8 cellular contexts compared by ENCODE assay signal in the genomic region with DNA sequence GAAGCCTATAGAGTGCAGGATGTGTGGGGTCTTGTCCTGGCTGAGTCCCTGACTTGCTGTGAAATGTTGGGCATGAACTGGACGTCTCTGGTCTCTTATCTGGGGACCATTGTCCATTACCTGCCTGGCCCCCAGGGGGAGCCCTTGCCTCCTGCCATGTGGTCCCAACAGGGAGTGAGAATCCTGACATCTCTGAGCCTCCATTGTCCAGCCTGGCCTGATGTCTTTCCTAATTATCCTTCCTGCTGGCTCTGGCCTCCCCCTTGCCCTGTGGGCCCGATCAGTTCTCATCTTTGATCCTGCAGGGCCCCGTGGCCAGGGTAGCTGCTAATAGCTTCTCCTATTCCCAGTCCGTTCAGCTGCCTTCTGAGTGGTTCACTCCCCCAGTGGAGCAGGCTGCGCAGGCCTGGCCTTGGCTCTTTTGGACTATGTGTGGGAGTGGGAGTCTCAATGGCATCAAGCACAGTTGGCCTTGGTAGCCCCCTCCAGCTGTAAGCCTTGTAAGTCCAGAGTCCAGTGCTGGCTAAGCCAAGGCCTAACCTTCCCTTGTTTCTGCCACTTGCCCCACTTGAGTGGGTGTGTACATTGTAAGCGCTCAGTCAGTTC.
DNase-seq lines count a peak whose midpoint lies in the region; ATAC-seq lines count a peak whose summit lies in the region.

No MANE protein-coding gene starts in this region.

- no peak overlapping the region for H3K4me3 Mint-ChIP-seq in activated naive CD4-positive, alpha-beta T cell treated with anti-CD3 and anti-CD28 coated beads for 36 hours

- intact Hi-C loops in activated naive CD4-positive, alpha-beta T cell treated with anti-CD3 and anti-CD28 coated beads for 36 hours (cut with micrococcal nuclease): loop anchor here (1.0 to 2.0 kb wide), 4 partner anchors 53 to 213 kb away; no protein-coding TSS in a partner anchor

- H3K4me1 Mint-ChIP-seq in activated naive CD4-positive, alpha-beta T cell treated with anti-CD3 and anti-CD28 coated beads for 36 hours (ENCODE audit: low read depth): peaks cover 11% of the 10 kb centered on the region

- H3K27me3 Mint-ChIP-seq in activated naive CD4-positive, alpha-beta T cell treated with anti-CD3 and anti-CD28 coated beads for 36 hours (ENCODE audit: low read depth): no peaks in the 10 kb centered on the region

- ATAC-seq in GM18519 (IDR thresholded peaks at IDR 0.05; ENCODE audit: low FRiP score, unreplicated experiment): no peak
- no peak for ATAC-seq in GM18867 (IDR thresholded peaks at IDR 0.05; ENCODE audit: unreplicated experiment)

- in situ Hi-C loops in SK-MEL-5 (cut with HindIII; ENCODE audit: low pct_unique_long_range_greater_than_20kb, low sequenced_read_pairs): no loop called here

- H3K27ac Mint-ChIP-seq in activated naive CD4-positive, alpha-beta T cell treated with anti-CD3 and anti-CD28 coated beads for 36 hours: no peak overlapping the region

- CTCF ChIA-PET in activated naive CD4-positive, alpha-beta T cell treated with anti-CD3 and anti-CD28 coated beads for 36 hours (lab: Charles Lee): interaction anchor here (0.6 to 4.5 kb wide), 26 partner anchors 9 to 214 kb away, joined by 3 to 38 read pairs (median 4); no protein-coding TSS in a partner anchor

- no peaks in the 10 kb centered on the region for H3K36me3 Mint-ChIP-seq in activated naive CD4-positive, alpha-beta T cell treated with anti-CD3 and anti-CD28 coated beads for 36 hours (ENCODE audit: low read depth)

- DNase-seq in GM19238 (ENCODE audit: insufficient read length, low spot score) (peak; percentile 40), SK-MEL-5 (ENCODE audit: low read depth, low spot score) (peak; percentile 78), hepatic stellate cell (ENCODE audit: low spot score) (peak; percentile 35), cerebellar nuclear complex (lab: John Stamatoyannopoulos, UW) (no peak)
- DNase-seq in activated naive CD4-positive, alpha-beta T cell treated with anti-CD3 and anti-CD28 coated beads for 36 hours: peak; percentile 71
- DNase-seq in stimulated activated CD4-positive, alpha-beta T cell treated with anti-CD3 and anti-CD28 coated beads, Interleukin-4, amount 100 ng/mL, for 48 hours (ENCODE audit: low read depth in 2 of 2): peak; percentile 31 to 43

- H3K9me3 Mint-ChIP-seq in activated naive CD4-positive, alpha-beta T cell treated with anti-CD3 and anti-CD28 coated beads for 36 hours: no peaks in the 10 kb centered on the region

Comparison
In these comparisons a context has a peak if more than half of its experiments do, and no peak if none do; other contexts are left out.
1. DNase-seq: peak in GM19238 (single experiment), SK-MEL-5 (single experiment), activated naive CD4-positive, alpha-beta T cell treated with anti-CD3 and anti-CD28 coated beads for 36 hours (single experiment), hepatic stellate cell (single experiment) and stimulated activated CD4-positive, alpha-beta T cell treated with anti-CD3 and anti-CD28 coated beads, Interleukin-4, amount 100 ng/mL, for 48 hours (2 of 2); none in cerebellar nuclear complex (0 of 2).